In the genomic region with DNA sequence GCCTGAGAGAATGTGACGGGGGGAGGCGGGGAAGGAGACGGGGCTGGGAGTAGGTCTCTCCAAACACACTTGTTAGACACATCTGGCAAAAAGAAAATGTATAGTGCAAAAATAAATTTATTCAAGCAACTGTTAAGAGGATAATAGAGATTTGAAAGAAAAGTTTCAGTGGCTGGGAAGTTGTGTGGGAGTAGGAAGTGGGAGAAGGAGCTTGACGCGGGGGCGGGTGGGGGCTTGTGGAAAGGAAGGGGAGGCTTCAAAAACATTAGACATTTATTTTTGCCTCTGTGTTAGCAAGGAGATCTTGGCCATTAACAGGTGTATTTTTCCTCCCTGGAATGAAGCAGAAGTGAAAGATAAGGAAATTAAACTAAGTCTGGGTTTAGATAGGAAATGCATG, we compare ENCODE assay signal across 2 cellular contexts.
A peak's percentile ranks its signal among the peaks of the same experiment; 100 is the strongest.
TF ChIP-seq lines count a peak whose summit lies in the region.

No MANE protein-coding gene starts in this region.

TF ChIP-seq in K562, 482 proteins besides CTCF, POLR2A, EP300 and RAD21:
- no peak for TF ChIP-seq SIN3A (IDR thresholded peaks at IDR 0.05; ENCODE audit: borderline replicate concordance in 2 of 2, control insufficient read depth in 1 of 2, low read depth in 2 of 2, low read length in 2 of 2)
- peak; percentile 18; the same call in 1 of the 2 replicates for TF ChIP-seq EGR1 (conservative IDR thresholded peaks at IDR 0.05)
- no peak for TF ChIP-seq TCF7 (IDR thresholded peaks at IDR 0.05; ENCODE audit: borderline replicate concordance)
- no peak for TF ChIP-seq ZNF76 (CRISPR knock-in tag; IDR thresholded peaks at IDR 0.05; ENCODE audit: borderline replicate concordance)

TF ChIP-seq in endothelial cell of umbilical vein, 7 proteins besides CTCF, POLR2A, EP300 and RAD21:
- TF ChIP-seq GATA2 (IDR thresholded peaks at IDR 0.05; ENCODE audit: insufficient read depth, insufficient read length, low read depth, low read length), result no peak
- no peak for TF ChIP-seq MYC (IDR thresholded peaks at IDR 0.05; ENCODE audit: low read depth, low read length)
- TF ChIP-seq EZH2 (IDR thresholded peaks at IDR 0.05; ENCODE audit: borderline replicate concordance, low read depth, low read length, severe bottlenecking), result no peak
- TF ChIP-seq, protein P1, sequence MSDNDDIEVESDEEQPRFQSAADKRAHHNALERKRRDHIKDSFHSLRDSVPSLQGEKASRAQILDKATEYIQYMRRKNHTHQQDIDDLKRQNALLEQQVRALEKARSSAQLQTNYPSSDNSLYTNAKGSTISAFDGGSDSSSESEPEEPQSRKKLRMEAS (IDR thresholded peaks at IDR 0.05; ENCODE audit: insufficient read depth, insufficient read length), result no peak
- TF ChIP-seq FOS (IDR thresholded peaks at IDR 0.05; ENCODE audit: borderline replicate concordance, insufficient read depth, low read length), result no peak
